In the genomic region with DNA sequence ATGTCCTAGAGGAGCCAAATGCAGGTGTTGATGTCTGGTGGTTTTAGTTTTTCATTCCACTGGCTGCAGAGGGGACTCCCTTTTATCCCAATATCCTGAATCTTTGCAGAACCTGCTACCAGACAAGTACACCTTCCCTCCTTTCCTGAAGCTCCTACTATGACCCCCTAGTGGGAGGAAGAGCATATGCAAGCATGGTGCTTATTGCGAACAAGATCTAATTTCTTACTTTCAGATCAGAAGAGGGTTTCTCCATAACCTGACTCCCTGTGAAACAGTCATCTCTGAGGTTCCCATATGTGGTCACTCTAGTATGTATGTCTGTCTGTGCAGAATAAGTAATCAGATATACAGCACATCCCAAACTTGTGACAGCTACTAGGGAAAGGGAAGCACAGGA, we compare ENCODE assay signal across 12 cellular contexts.
DNase-seq lines count a peak whose midpoint lies in the region; ATAC-seq and TF ChIP-seq lines count a peak whose summit lies in the region.
"Had no signal": no experiment of that assay in that cellular context is flagged by ENCODE, and none has a peak within 500 bp of the region (broad histone marks: within the 10 kb centered on the region; RNA-seq: fewer than 3 reads in every experiment).

No MANE protein-coding gene starts in this region.

- H3K4me1 ChIP-seq in HEK293 (ENCODE audit: control insufficient read depth, insufficient read depth, low read length): no peaks in the 10 kb centered on the region

- no peak overlapping the region for H3K4me3 ChIP-seq in HEK293 (ENCODE audit: low read depth, low read length)
- H3K4me3 ChIP-seq: lung had no signal

- no peak for ATAC-seq in HG03097 (IDR thresholded peaks at IDR 0.05; ENCODE audit: low FRiP score, unreplicated experiment)
- ATAC-seq in GM18909 (IDR thresholded peaks at IDR 0.05; ENCODE audit: poor library complexity, unreplicated experiment): no peak
- ATAC-seq: esophagus mucosa, Right ventricle myocardium inferior had no signal

- DNase-seq in ELR (ENCODE audit: low read depth): peak; percentile 51
- DNase-seq in SK-MEL-5 (ENCODE audit: low read depth, low spot score): peak; percentile 13
- peak; percentile 42 for DNase-seq in iPS-NIHi11 (ENCODE audit: low spot score)
- DNase-seq in OCI-M2 (lab: John Stamatoyannopoulos, UW; ENCODE audit: unreplicated experiment): no peak
- DNase-seq: activated CD4-positive, alpha-beta memory T cell treated with anti-CD3 and anti-CD28 coated beads, Interleukin-2, amount 10 ng/mL, durations not matched to agents 7 days and 5 days; NCI-H1092 had no signal

- no peaks in the 10 kb centered on the region for H3K36me3 ChIP-seq in HEK293 (ENCODE audit: control insufficient read depth in 2 of 2, insufficient read depth in 1 of 2, low read length in 2 of 2)

- POLR2A ChIA-PET in HEK293 (lab: Yijun Ruan, JAX): no interaction called here

- in situ Hi-C loops in SK-MEL-5 (cut with HindIII; ENCODE audit: low pct_unique_long_range_greater_than_20kb, low sequenced_read_pairs): no loop called here

- no peak overlapping the region for H3K27ac ChIP-seq in HEK293 (ENCODE audit: extremely low read depth, low read depth, low read length)

- H3K9me3 ChIP-seq in HEK293 (ENCODE audit: control insufficient read depth, insufficient read depth, low read depth, low read length): no peaks in the 10 kb centered on the region

- CTCF ChIA-PET in HEK293 (lab: Yijun Ruan, JAX): interaction anchor here (0.6 kb wide), 1 partner anchor 629 kb away, joined by 3 read pairs; no protein-coding TSS in a partner anchor

- peak; percentile 24; the same call in 1 of the 2 replicates for TF ChIP-seq CTCF in HEK293 (tag by site-specific recombination; IDR thresholded peaks at IDR 0.05)

TF ChIP-seq in HEK293, 187 proteins besides CTCF, POLR2A, EP300 and RAD21:
- TF ChIP-seq ZNF23 (tag by site-specific recombination; IDR thresholded peaks at IDR 0.05; ENCODE audit: borderline replicate concordance): no peak
- TF ChIP-seq ZFP41 (tag by site-specific recombination; IDR thresholded peaks at IDR 0.05; ENCODE audit: borderline replicate concordance): no peak
- TF ChIP-seq ZBTB6 (tag by site-specific recombination; IDR thresholded peaks at IDR 0.05): no peak
- TF ChIP-seq ZNF76 (tag by site-specific recombination; IDR thresholded peaks at IDR 0.05; ENCODE audit: borderline replicate concordance, low read depth): no peak
- no peak for TF ChIP-seq KLF9 (tag by site-specific recombination; IDR thresholded peaks at IDR 0.05; ENCODE audit: low read depth)
- TF ChIP-seq HOXA7 (CRISPR knock-in tag; IDR thresholded peaks at IDR 0.05; ENCODE audit: borderline replicate concordance): no peak
- TF ChIP-seq, protein P1, sequence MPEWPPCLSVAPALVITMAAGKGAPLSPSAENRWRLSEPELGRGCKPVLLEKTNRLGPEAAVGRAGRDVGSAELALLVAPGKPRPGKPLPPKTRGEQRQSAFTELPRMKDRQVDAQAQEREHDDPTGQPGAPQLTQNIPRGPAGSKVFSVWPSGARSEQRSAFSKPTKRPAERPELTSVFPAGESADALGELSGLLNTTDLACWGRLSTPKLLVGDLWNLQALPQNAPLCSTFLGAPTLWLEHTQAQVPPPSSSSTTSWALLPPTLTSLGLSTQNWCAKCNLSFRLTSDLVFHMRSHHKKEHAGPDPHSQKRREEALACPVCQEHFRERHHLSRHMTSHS (tag by site-specific recombination; IDR thresholded peaks at IDR 0.05): no peak
- no peak for TF ChIP-seq ZNF776 (tag by site-specific recombination; IDR thresholded peaks at IDR 0.05; ENCODE audit: borderline replicate concordance)
- TF ChIP-seq ZNF221 (tag by site-specific recombination; IDR thresholded peaks at IDR 0.05; ENCODE audit: borderline replicate concordance): no peak
- TF ChIP-seq MZF1 (tag by site-specific recombination; IDR thresholded peaks at IDR 0.05; ENCODE audit: borderline replicate concordance): no peak
- TF ChIP-seq WT1 (tag by site-specific recombination; IDR thresholded peaks at IDR 0.05): no peak
- TF ChIP-seq KLF8 (tag by site-specific recombination; IDR thresholded peaks at IDR 0.05): no peak
- TF ChIP-seq, protein P2, sequence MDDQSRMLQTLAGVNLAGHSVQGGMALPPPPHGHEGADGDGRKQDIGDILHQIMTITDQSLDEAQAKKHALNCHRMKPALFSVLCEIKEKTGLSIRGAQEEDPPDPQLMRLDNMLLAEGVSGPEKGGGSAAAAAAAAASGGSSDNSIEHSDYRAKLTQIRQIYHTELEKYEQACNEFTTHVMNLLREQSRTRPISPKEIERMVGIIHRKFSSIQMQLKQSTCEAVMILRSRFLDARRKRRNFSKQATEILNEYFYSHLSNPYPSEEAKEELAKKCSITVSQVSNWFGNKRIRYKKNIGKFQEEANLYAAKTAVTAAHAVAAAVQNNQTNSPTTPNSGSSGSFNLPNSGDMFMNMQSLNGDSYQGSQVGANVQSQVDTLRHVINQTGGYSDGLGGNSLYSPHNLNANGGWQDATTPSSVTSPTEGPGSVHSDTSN (CRISPR knock-in tag; IDR thresholded peaks at IDR 0.05): no peak
- TF ChIP-seq, protein P3, sequence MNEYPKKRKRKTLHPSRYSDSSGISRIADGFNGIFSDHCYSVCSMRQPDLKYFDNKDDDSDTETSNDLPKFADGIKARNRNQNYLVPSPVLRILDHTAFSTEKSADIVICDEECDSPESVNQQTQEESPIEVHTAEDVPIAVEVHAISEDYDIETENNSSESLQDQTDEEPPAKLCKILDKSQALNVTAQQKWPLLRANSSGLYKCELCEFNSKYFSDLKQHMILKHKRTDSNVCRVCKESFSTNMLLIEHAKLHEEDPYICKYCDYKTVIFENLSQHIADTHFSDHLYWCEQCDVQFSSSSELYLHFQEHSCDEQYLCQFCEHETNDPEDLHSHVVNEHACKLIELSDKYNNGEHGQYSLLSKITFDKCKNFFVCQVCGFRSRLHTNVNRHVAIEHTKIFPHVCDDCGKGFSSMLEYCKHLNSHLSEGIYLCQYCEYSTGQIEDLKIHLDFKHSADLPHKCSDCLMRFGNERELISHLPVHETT (tag by site-specific recombination; IDR thresholded peaks at IDR 0.05): no peak
- TF ChIP-seq ZFHX2 (tag by site-specific recombination; conservative IDR thresholded peaks at IDR 0.05): no peak
- TF ChIP-seq ZNF175 (tag by site-specific recombination; IDR thresholded peaks at IDR 0.05): no peak
